16 cellular contexts compared by ENCODE assay signal in the genomic region with DNA sequence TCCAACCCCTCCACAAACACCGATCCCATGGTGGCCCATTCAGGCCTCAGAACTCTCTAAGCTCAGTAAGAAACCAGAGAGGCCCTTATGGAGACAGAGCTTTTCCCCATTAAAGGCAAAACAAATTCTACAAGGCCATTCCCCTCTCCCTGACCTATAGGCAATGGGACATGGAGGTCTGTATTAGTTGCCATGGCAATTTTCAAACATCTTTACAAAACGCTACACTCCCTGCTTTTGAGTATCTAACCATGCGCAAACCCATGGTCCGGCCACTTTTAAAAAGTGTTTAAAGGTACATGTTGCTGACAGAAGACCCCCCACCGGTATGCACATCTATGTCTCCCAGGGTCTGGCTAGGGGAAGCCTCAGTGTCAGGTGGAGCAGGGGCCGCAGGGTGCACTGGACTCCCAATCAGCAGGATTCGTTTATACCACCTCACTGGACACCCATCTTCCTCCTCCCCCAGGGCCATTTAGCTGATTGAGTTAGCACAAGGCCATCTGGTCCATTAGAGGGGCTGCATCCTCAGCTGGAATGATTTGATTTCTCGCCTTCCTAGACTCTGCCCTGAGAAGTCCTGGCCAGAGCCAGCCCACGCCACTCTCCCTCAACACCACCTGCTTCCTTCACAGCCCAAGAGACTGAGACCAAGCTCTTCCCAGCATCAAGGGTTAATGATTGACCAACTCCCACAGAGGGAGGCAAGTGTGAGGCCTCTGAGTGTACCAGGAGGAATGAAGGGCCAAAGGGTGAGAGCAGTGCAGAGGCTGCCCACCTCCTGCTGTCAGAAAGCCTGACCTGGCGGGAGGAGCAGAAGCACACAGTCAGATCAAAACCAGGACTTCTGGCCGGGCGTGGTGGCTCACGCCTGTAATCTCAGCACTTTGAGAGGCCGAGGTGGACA. TPM values are rescaled to one million over a fixed set of nuclear protein-coding genes. Genes with fewer than 3 reads are reported as not detected.
DNase-seq lines count a peak whose midpoint lies in the region; ATAC-seq and TF ChIP-seq lines count a peak whose summit lies in the region.
"Had no signal": no experiment of that assay in that cellular context is flagged by ENCODE, and none has a peak within 500 bp of the region (broad histone marks: within the 10 kb centered on the region; RNA-seq: fewer than 3 reads in every experiment).

No MANE protein-coding gene starts in this region.

- POLR2A ChIA-PET in CD4-positive, alpha-beta memory T cell (lab: Charles Lee; ENCODE audit: partially characterized antibody) = interaction anchor here (0.7 to 1.1 kb wide), 2 partner anchors 10 to 167 kb away, joined by 3 read pairs; a partner anchor contains a TSS

- WGBS in ectodermal cell, 2 experiments = 92 to 94% methylated on average over 14 of the region's 14 CpGs

- H3K36me3 ChIP-seq in CD4-positive, alpha-beta memory T cell (ENCODE audit: insufficient read depth, low read length) = peaks cover 83% of the 10 kb centered on the region
- peaks cover 83% of the 10 kb centered on the region for H3K36me3 ChIP-seq in ectodermal cell (ENCODE audit: control insufficient read depth, insufficient read depth, low read length)
- peaks cover 10% of the 10 kb centered on the region for H3K36me3 ChIP-seq in breast epithelium

- H3K36me3 Mint-ChIP-seq in CD4-positive, alpha-beta memory T cell = peaks cover 41 to 72% of the 10 kb centered on the region in 2 donors
- H3K36me3 Mint-ChIP-seq in nephron progenitor cell (ENCODE audit: low read depth) = peaks cover 60% of the 10 kb centered on the region

- H3K4me3 ChIP-seq in CD4-positive, alpha-beta memory T cell (ENCODE audit: low read length in 2 of 2) = no peak overlapping the region
- H3K4me3 ChIP-seq in ectodermal cell (ENCODE audit: insufficient read depth, low read depth, low read length) (no peak overlapping the region), breast epithelium (no peak overlapping the region)
- H3K4me3 ChIP-seq: coronary artery, gastrocnemius medialis, lower lobe of right lung, SK-N-MC, thyroid gland had no signal

- H3K4me1 Mint-ChIP-seq in CD4-positive, alpha-beta memory T cell = peaks cover 2 to 7% (median 3%) of the 10 kb centered on the region in 4 donors
- peaks cover 39% of the 10 kb centered on the region for H3K4me1 Mint-ChIP-seq in nephron progenitor cell

- CTCF ChIA-PET in CD4-positive, alpha-beta memory T cell (lab: Charles Lee; ENCODE audit: partially characterized antibody) = no interaction called here

- H3K9me3 ChIP-seq in CD4-positive, alpha-beta memory T cell (ENCODE audit: control insufficient read depth in 1 of 2, low read length in 2 of 2) = no peaks in the 10 kb centered on the region
- H3K9me3 ChIP-seq in ectodermal cell (ENCODE audit: control insufficient read depth, low read length) (no peaks in the 10 kb centered on the region), breast epithelium (no peaks in the 10 kb centered on the region)
- H3K9me3 ChIP-seq: gastrocnemius medialis, lower lobe of right lung, thyroid gland had no signal

- TF ChIP-seq POLR2A in breast epithelium (IDR thresholded peaks at IDR 0.05) = no peak

- ATAC-seq in HG03175 (IDR thresholded peaks at IDR 0.05; ENCODE audit: unreplicated experiment) = no peak
- ATAC-seq: gastrocnemius medialis, lower lobe of right lung had no signal

- H3K9me3 Mint-ChIP-seq in CD4-positive, alpha-beta memory T cell = no peaks in the 10 kb centered on the region
- no peaks in the 10 kb centered on the region for H3K9me3 Mint-ChIP-seq in nephron progenitor cell
- H3K9me3 Mint-ChIP-seq: activated CD4-positive, alpha-beta T cell treated with anti-CD3 and anti-CD28 coated beads, Interleukin-2, amount 10 ng/mL, durations not matched to agents 7 days and 5 days; activated naive CD4-positive, alpha-beta T cell treated with anti-CD3 and anti-CD28 coated beads for 36 hours; CD4-positive, CD25-positive, alpha-beta regulatory T cell had no signal

- intact Hi-C loops in CD4-positive, alpha-beta memory T cell (cut with micrococcal nuclease) = no loop called here
- intact Hi-C loops in breast epithelium (cut with DNase I; ENCODE audit: low total_unique reads) = no loop called here

- TF ChIP-seq CTCF in nephron progenitor cell (IDR thresholded peaks at IDR 0.05) = no peak
- no peak for TF ChIP-seq CTCF in breast epithelium (IDR thresholded peaks at IDR 0.05)
- TF ChIP-seq CTCF in GM10266 (IDR thresholded peaks at IDR 0.05; ENCODE audit: control insufficient read depth, insufficient read depth, low read depth, missing control alignments) = no peak

- no peak for DNase-seq in CD4-positive, alpha-beta memory T cell
- DNase-seq in LoVo (ENCODE audit: low spot score) = peak; percentile 28
- DNase-seq in nephron progenitor cell = no peak
- DNase-seq in globus pallidus (ENCODE audit: low spot score) = no peak
- no peak for DNase-seq in breast epithelium (ENCODE audit: low spot score in 2 of 2)
- DNase-seq in GM10266 (ENCODE audit: extremely low spot score) = no peak
- DNase-seq: activated CD4-positive, alpha-beta T cell treated with anti-CD3 and anti-CD28 coated beads, Interleukin-2, amount 10 ng/mL, durations not matched to agents 7 days and 5 days; activated naive CD4-positive, alpha-beta T cell treated with anti-CD3 and anti-CD28 coated beads for 36 hours; CD4-positive, CD25-positive, alpha-beta regulatory T cell; gastrocnemius medialis; lower lobe of right lung; thyroid gland had no signal

- H3K4me1 ChIP-seq in CD4-positive, alpha-beta memory T cell (ENCODE audit: insufficient read depth, low read length) = no peaks in the 10 kb centered on the region
- H3K4me1 ChIP-seq in ectodermal cell (ENCODE audit: control insufficient read depth, insufficient read depth, low read length) = no peaks in the 10 kb centered on the region
- H3K4me1 ChIP-seq in breast epithelium = no peaks in the 10 kb centered on the region
- H3K4me1 ChIP-seq: gastrocnemius medialis, lower lobe of right lung had no signal

- no peaks in the 10 kb centered on the region for H3K27me3 ChIP-seq in CD4-positive, alpha-beta memory T cell (ENCODE audit: insufficient read depth, low read length)
- no peaks in the 10 kb centered on the region for H3K27me3 ChIP-seq in ectodermal cell (ENCODE audit: control insufficient read depth, insufficient read depth, low read length, poor library complexity, severe bottlenecking)
- H3K27me3 ChIP-seq in breast epithelium = no peaks in the 10 kb centered on the region
- H3K27me3 ChIP-seq: gastrocnemius medialis, thyroid gland had no signal

- H3K27ac Mint-ChIP-seq in CD4-positive, alpha-beta memory T cell = peak overlapping the region in 4 of 7 donors; percentile 22 to 83 (median 64)
- H3K27ac Mint-ChIP-seq in nephron progenitor cell = peak overlapping the region; percentile 95
- H3K27ac Mint-ChIP-seq: activated CD4-positive, alpha-beta T cell treated with anti-CD3 and anti-CD28 coated beads, Interleukin-2, amount 10 ng/mL, durations not matched to agents 7 days and 5 days; activated naive CD4-positive, alpha-beta T cell treated with anti-CD3 and anti-CD28 coated beads for 36 hours; CD4-positive, CD25-positive, alpha-beta regulatory T cell had no signal

- H3K4me3 Mint-ChIP-seq in CD4-positive, alpha-beta memory T cell = no peak overlapping the region
- H3K4me3 Mint-ChIP-seq in nephron progenitor cell = no peak overlapping the region
- H3K4me3 Mint-ChIP-seq: activated CD4-positive, alpha-beta T cell treated with anti-CD3 and anti-CD28 coated beads, Interleukin-2, amount 10 ng/mL, durations not matched to agents 7 days and 5 days; activated naive CD4-positive, alpha-beta T cell treated with anti-CD3 and anti-CD28 coated beads for 36 hours had no signal

- H3K27me3 Mint-ChIP-seq in CD4-positive, alpha-beta memory T cell = no peaks in the 10 kb centered on the region
- H3K27me3 Mint-ChIP-seq in nephron progenitor cell (ENCODE audit: low read depth, poor library complexity) = peaks cover 4% of the 10 kb centered on the region
- H3K27me3 Mint-ChIP-seq: activated CD4-positive, alpha-beta T cell treated with anti-CD3 and anti-CD28 coated beads, Interleukin-2, amount 10 ng/mL, durations not matched to agents 7 days and 5 days; CD4-positive, CD25-positive, alpha-beta regulatory T cell had no signal

- no peak overlapping the region for H3K27ac ChIP-seq in CD4-positive, alpha-beta memory T cell (ENCODE audit: low read depth, low read length)
- H3K27ac ChIP-seq in ectodermal cell (ENCODE audit: insufficient read depth, low read depth, low read length, poor library complexity, severe bottlenecking) (peak overlapping the region; percentile 60), breast epithelium (no peak overlapping the region)
- H3K27ac ChIP-seq: coronary artery, gastrocnemius medialis, lower lobe of right lung, SK-N-MC, thyroid gland had no signal

RNA-seq across cellular contexts. Expression of a gene that starts 10.9 kb away (rescaled TPM):
- total RNA-seq in CD4-positive, alpha-beta memory T cell = 10 to 100 TPM; 84.4 to 88.5 TPM
- 10 to 100 TPM; 58.7 to 72.1 TPM for polyA plus RNA-seq in CD4-positive, alpha-beta memory T cell
- 247 TPM for polyA plus RNA-seq in ectodermal cell (2013, experiment 1 of 4)
- 243 TPM for polyA plus RNA-seq in ectodermal cell (2013, experiment 2 of 4)
- 152 TPM for polyA plus RNA-seq in ectodermal cell (2013, experiment 3 of 4)
- polyA plus RNA-seq in ectodermal cell (2013, experiment 4 of 4) = 162 TPM
- 10 to 100 TPM; 50.1 to 84.2 (median 66.3) TPM for total RNA-seq in breast epithelium

RNA-seq across cellular contexts. Expression of a gene that starts 22.5 kb away (rescaled TPM):
- total RNA-seq in CD4-positive, alpha-beta memory T cell = under 1 TPM in 1 of 2 experiments, not detected in 1; 0.20 TPM
- under 1 TPM in 1 of 2 donors, not detected in 1; 0.11 TPM for polyA plus RNA-seq in CD4-positive, alpha-beta memory T cell
- 8.4 TPM for polyA plus RNA-seq in ectodermal cell (2013, experiment 1 of 4)
- polyA plus RNA-seq in ectodermal cell (2013, experiment 2 of 4) = 7.1 TPM
- 4.9 TPM for polyA plus RNA-seq in ectodermal cell (2013, experiment 3 of 4)
- 5.9 TPM for polyA plus RNA-seq in ectodermal cell (2013, experiment 4 of 4)
- 1 to 10 TPM in 2 of 3 donors, under 1 TPM in 1; 0.48 to 3.2 (median 1.6) TPM for total RNA-seq in breast epithelium
- total RNA-seq: CD4-positive, CD25-positive, alpha-beta regulatory T cell had no signal

RNA-seq across cellular contexts. Expression of a gene that starts 42.7 kb away (rescaled TPM):
- total RNA-seq in CD4-positive, alpha-beta memory T cell = 10 to 100 TPM; 20.6 to 20.8 TPM
- polyA plus RNA-seq in CD4-positive, alpha-beta memory T cell = 1 to 10 TPM; 1.0 to 7.6 TPM
- polyA plus RNA-seq in ectodermal cell (2013, experiment 1 of 4) = 9.0 TPM
- polyA plus RNA-seq in ectodermal cell (2013, experiment 2 of 4) = 8.5 TPM
- 7.0 TPM for polyA plus RNA-seq in ectodermal cell (2013, experiment 3 of 4)
- 7.6 TPM for polyA plus RNA-seq in ectodermal cell (2013, experiment 4 of 4)
- total RNA-seq in breast epithelium = 10 to 100 TPM; 22.6 to 35.7 (median 25.1) TPM

RNA-seq across cellular contexts. Expression of a gene that starts 58.7 kb away (rescaled TPM):
- total RNA-seq in CD4-positive, alpha-beta memory T cell = 10 to 100 TPM; 31.0 to 36.9 TPM
- 10 to 100 TPM; 23.6 to 35.7 TPM for polyA plus RNA-seq in CD4-positive, alpha-beta memory T cell
- 113 TPM for polyA plus RNA-seq in ectodermal cell (2013, experiment 1 of 4)
- 121 TPM for polyA plus RNA-seq in ectodermal cell (2013, experiment 2 of 4)
- polyA plus RNA-seq in ectodermal cell (2013, experiment 3 of 4) = 60.9 TPM
- 69.8 TPM for polyA plus RNA-seq in ectodermal cell (2013, experiment 4 of 4)
- 10 to 100 TPM; 51.8 to 55.5 (median 53.7) TPM for total RNA-seq in breast epithelium
